Comparison of ENCODE assay signal across 1 cellular context in the genomic region with DNA sequence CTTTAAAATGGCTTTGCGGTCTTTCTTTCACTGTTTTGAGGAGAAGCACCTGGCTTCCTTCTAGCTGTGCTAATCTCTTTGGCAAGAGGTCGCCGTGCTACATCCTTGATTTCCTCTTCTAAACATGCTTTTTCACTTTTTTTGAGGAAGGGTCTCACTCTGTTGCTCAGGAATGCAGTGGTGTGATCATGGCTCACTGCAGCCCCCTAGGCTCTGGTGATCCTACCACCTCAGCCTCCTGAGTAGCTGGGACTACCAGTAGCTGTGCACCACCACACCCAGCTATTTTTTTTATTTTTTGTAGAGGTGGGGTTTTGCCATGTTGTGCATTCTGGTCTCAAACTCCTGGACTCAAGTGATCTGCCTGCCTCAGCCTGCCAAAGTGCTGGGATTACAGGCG.
TF ChIP-seq lines count a peak whose summit lies in the region.

No MANE protein-coding gene starts in this region.

TF ChIP-seq in HCT116, 20 proteins besides CTCF, POLR2A, EP300 and RAD21 (continued from another document):
- TF ChIP-seq YY1 (IDR thresholded peaks at IDR 0.05; ENCODE audit: extremely low read depth, insufficient replicate concordance, low read depth, low read length) (no peak), ZNF274 (IDR thresholded peaks at IDR 0.05; ENCODE audit: low read depth, low read length) (no peak), JUND (IDR thresholded peaks at IDR 0.05) (no peak), ELF1 (IDR thresholded peaks at IDR 0.05; ENCODE audit: borderline replicate concordance, low read depth) (no peak), ATF3 (IDR thresholded peaks at IDR 0.05) (no peak), REST (IDR thresholded peaks at IDR 0.05; ENCODE audit: low read depth) (no peak), TCF7L2 (IDR thresholded peaks at IDR 0.05; ENCODE audit: borderline replicate concordance, extremely low read depth, insufficient read depth, insufficient read length) (no peak)
TF ChIP-seq in HCT116: peak in this region for 0.
